Comparison of ENCODE assay signal across 9 cellular contexts in the genomic region with DNA sequence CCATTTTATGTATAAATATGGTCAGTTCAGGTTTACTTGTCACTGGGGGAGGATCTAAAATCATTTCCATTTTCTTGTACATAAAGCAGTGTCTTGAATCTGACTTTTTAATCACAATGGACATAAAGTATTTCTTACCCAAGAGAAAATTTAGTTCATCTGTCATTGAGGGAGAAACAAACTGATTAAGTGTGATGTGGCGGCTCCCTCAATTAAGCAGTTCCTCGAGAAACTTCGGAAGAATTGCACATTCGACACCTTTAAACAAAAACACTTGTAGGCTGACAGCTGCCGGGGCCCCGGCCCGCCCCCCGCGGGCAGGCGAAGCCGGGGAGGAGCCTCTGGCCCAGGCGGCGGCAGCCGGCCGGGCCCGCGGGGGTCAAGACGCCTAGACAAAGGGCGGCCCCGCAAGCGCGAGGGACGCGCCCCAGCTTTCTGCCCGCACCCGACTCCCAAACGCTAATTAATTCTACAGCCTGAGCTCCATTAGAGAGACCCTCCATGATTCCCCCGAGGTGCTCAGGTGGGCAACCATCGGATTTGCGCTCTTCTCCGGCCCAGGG. TPM values are rescaled to one million over a fixed set of nuclear protein-coding genes. Genes with fewer than 3 reads are reported as not detected.
A peak's percentile ranks its signal among the peaks of the same experiment; 100 is the strongest.
DNase-seq lines count a peak whose midpoint lies in the region; ATAC-seq and TF ChIP-seq lines count a peak whose summit lies in the region.
"Had no signal": no experiment of that assay in that cellular context is flagged by ENCODE, and none has a peak within 500 bp of the region (broad histone marks: within the 10 kb centered on the region; RNA-seq: fewer than 3 reads in every experiment).

No MANE protein-coding gene starts in this region.

- CTCF ChIA-PET in activated CD8-positive, alpha-beta T cell treated with anti-CD3 and anti-CD28 coated beads for 36 hours (lab: Charles Lee), result no interaction called here

- H3K36me3 Mint-ChIP-seq in activated CD8-positive, alpha-beta T cell treated with anti-CD3 and anti-CD28 coated beads for 36 hours (ENCODE audit: low read depth), result peaks cover 3% of the 10 kb centered on the region

- 3% methylated on average over 31 of the region's 31 CpGs for WGBS in right cardiac atrium

- H3K9me3 ChIP-seq in right cardiac atrium (ENCODE audit: control insufficient read depth, low read length) (no peaks in the 10 kb centered on the region), gastrocnemius medialis (no peaks in the 10 kb centered on the region)

- POLR2A ChIA-PET in activated CD8-positive, alpha-beta T cell treated with anti-CD3 and anti-CD28 coated beads for 36 hours (lab: Charles Lee), result interaction anchor here (1.2 kb wide), 1 partner anchor 11 kb away, joined by 3 read pairs; no protein-coding TSS in a partner anchor

- intact Hi-C loops in activated CD8-positive, alpha-beta T cell treated with anti-CD3 and anti-CD28 coated beads for 36 hours (cut with micrococcal nuclease), result no loop called here
- intact Hi-C loops in right cardiac atrium (cut with DNase I) (no loop called here), gastrocnemius medialis (cut with DNase I; ENCODE audit: low total_unique reads) (no loop called here)

- peak overlapping the region; percentile 61 for H3K4me3 ChIP-seq in right cardiac atrium (ENCODE audit: low read length)
- peak overlapping the region; percentile 69 to 98 (median 76) for H3K4me3 ChIP-seq in gastrocnemius medialis

- H3K4me1 ChIP-seq in right cardiac atrium (ENCODE audit: control insufficient read depth, insufficient read depth, low read length) (peaks cover 2% of the 10 kb centered on the region), gastrocnemius medialis (peaks cover 8 to 13% of the 10 kb centered on the region in 2 donors)

- H3K27me3 ChIP-seq in right cardiac atrium (ENCODE audit: control insufficient read depth, insufficient read depth) (no peaks in the 10 kb centered on the region), gastrocnemius medialis (peaks cover 25 to 29% (median 25%) of the 10 kb centered on the region in 3 donors)

- H3K4me3 Mint-ChIP-seq in activated CD8-positive, alpha-beta T cell treated with anti-CD3 and anti-CD28 coated beads for 36 hours, result peak overlapping the region; percentile 78

- no peak for TF ChIP-seq POLR2A in gastrocnemius medialis (IDR thresholded peaks at IDR 0.05)

- peak; percentile 17 for DNase-seq in NCI-H1436 (lab: John Stamatoyannopoulos, UW)
- DNase-seq in NCI-H1436 treated with DMSO at 0.1 percent for 48 hours (lab: John Stamatoyannopoulos, UW), result no peak
- DNase-seq in activated CD8-positive, alpha-beta T cell treated with anti-CD3 and anti-CD28 coated beads for 36 hours, result no peak
- DNase-seq in right cardiac atrium, result peak in 1 of 3 donors; percentile 54
- DNase-seq in gastrocnemius medialis, result no peak
- DNase-seq: DND-41 had no signal

- no peak overlapping the region for H3K27ac Mint-ChIP-seq in activated CD8-positive, alpha-beta T cell treated with anti-CD3 and anti-CD28 coated beads for 36 hours

- H3K9me3 Mint-ChIP-seq in activated CD8-positive, alpha-beta T cell treated with anti-CD3 and anti-CD28 coated beads for 36 hours, result peaks cover 8% of the 10 kb centered on the region

- H3K27me3 Mint-ChIP-seq in activated CD8-positive, alpha-beta T cell treated with anti-CD3 and anti-CD28 coated beads for 36 hours, result peaks cover 52% of the 10 kb centered on the region

- ATAC-seq in HG03159 (IDR thresholded peaks at IDR 0.05; ENCODE audit: unreplicated experiment) (peak; percentile 7), right cardiac atrium (peak; percentile 15 to 22), gastrocnemius medialis (no peak), HG03457 (IDR thresholded peaks at IDR 0.05; ENCODE audit: unreplicated experiment) (no peak), HG02763 (IDR thresholded peaks at IDR 0.05; ENCODE audit: unreplicated experiment) (no peak)
- no peak for ATAC-seq in activated CD8-positive, alpha-beta T cell treated with anti-CD3 and anti-CD28 coated beads for 36 hours

- no peaks in the 10 kb centered on the region for H3K36me3 ChIP-seq in gastrocnemius medialis

- no peak overlapping the region for H3K27ac ChIP-seq in right cardiac atrium (ENCODE audit: low read length)
- H3K27ac ChIP-seq in gastrocnemius medialis, result no peak overlapping the region

- in situ Hi-C loops in gastrocnemius medialis (cut with MboI; ENCODE audit: low sequenced_read_pairs in 4 of 4), result no loop called here

- TF ChIP-seq CTCF in activated CD8-positive, alpha-beta T cell treated with anti-CD3 and anti-CD28 coated beads for 36 hours (IDR thresholded peaks at IDR 0.05), result no peak
- TF ChIP-seq CTCF in gastrocnemius medialis (IDR thresholded peaks at IDR 0.05 in 4 of 5, conservative IDR thresholded peaks at IDR 0.05 in 1 of 5), result no peak

- peaks cover 10% of the 10 kb centered on the region for H3K4me1 Mint-ChIP-seq in activated CD8-positive, alpha-beta T cell treated with anti-CD3 and anti-CD28 coated beads for 36 hours (ENCODE audit: low read depth)

RNA-seq across cellular contexts. Expression of a gene that starts 0.8 kb away (rescaled TPM):
- under 1 TPM; 0.18 to 0.72 TPM for total RNA-seq in activated CD8-positive, alpha-beta T cell treated with anti-CD3 and anti-CD28 coated beads for 36 hours
- total RNA-seq in right cardiac atrium, result 1 to 10 TPM in 1 of 4 donors, under 1 TPM in 3; 0.49 to 1.2 (median 0.81) TPM
- 0.07 TPM for polyA plus RNA-seq in right cardiac atrium
- total RNA-seq in gastrocnemius medialis, result under 1 TPM; 0.05 to 0.92 (median 0.53) TPM

Comparison
In these comparisons a context has a peak if more than half of its experiments do, and no peak if none do; other contexts are left out.
1. ATAC-seq: peak in HG03159 (single experiment) and right cardiac atrium (2 of 2); none in activated CD8-positive, alpha-beta T cell treated with anti-CD3 and anti-CD28 coated beads for 36 hours (single experiment), gastrocnemius medialis (0 of 2), HG03457 (single experiment) and HG02763 (single experiment).